Comparison of ENCODE assay signal across 1 cellular context in the genomic region with DNA sequence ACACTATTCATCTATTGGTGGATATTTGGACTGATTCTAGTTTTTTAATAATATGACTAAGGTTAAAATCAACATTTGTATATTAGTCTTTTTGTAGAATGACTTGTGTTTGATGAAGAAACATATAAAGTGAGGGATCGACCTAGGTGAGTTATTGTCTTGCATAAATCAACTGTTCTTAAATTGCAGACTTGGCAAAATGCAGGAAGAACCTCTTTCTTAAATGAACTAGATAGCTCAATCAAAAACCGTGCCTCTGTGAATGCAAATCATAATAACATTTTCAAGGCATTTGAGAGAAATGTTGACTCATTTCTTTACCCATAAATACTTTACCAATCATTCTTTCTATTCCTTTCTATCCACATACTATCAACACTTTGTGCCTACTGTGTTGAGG.
TF ChIP-seq lines count a peak whose summit lies in the region.

No MANE protein-coding gene starts in this region.

TF ChIP-seq in A549, 52 proteins besides CTCF, POLR2A, EP300 and RAD21 (continued from another document):
- TF ChIP-seq, protein P1, sequence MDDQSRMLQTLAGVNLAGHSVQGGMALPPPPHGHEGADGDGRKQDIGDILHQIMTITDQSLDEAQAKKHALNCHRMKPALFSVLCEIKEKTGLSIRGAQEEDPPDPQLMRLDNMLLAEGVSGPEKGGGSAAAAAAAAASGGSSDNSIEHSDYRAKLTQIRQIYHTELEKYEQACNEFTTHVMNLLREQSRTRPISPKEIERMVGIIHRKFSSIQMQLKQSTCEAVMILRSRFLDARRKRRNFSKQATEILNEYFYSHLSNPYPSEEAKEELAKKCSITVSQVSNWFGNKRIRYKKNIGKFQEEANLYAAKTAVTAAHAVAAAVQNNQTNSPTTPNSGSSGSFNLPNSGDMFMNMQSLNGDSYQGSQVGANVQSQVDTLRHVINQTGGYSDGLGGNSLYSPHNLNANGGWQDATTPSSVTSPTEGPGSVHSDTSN (IDR thresholded peaks at IDR 0.05) = no peak
- TF ChIP-seq ATOH8 (CRISPR knock-in tag; IDR thresholded peaks at IDR 0.05; ENCODE audit: low read depth) = no peak
